In the genomic region with DNA sequence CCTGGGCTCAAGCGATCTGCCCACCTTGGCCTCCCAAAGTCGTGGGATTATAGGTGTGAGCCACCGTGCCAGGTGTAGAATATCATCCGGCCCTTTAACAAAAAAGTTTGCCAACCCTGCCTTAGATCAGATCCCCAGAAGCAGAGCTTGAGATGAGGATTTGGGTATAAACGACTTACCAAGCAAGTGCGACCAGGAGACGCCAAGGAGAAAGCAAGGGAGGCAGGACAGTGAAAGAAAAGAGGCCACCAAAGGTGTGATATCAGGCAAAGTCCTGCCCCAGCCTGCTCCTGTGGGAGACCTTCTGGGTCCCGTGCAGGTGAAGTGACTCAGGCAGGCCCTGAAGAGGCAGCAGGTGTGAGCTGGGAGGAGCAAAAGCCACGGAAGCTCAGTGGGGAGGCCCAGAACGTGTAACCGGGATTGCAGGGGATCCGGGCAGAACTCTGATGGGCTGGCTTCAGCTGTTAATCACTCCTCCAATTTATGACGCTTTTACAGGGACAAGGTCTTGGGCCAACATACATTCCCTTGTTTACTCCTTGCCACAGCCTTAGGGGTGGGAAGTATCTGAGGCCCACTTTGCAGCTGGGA, we compare ENCODE assay signal across 27 cellular contexts. TPM values are rescaled to one million over a fixed set of nuclear protein-coding genes. Genes with fewer than 3 reads are reported as not detected.
DNase-seq lines count a peak whose midpoint lies in the region; ATAC-seq and TF ChIP-seq lines count a peak whose summit lies in the region.
"Had no signal": no experiment of that assay in that cellular context is flagged by ENCODE, and none has a peak within 500 bp of the region (broad histone marks: within the 10 kb centered on the region; RNA-seq: fewer than 3 reads in every experiment).

No MANE protein-coding gene starts in this region.

- H3K4me1 Mint-ChIP-seq in activated T-helper 1 cell treated with anti-CD3 and anti-CD28 coated beads, Interleukin-12 subunit alpha, Interleukin-12 subunit beta, Interleukin-2, Interleukin-4 antibody, amounts not matched to agents 30 ng/mL and 10 ng/mL and 1 ng/mL, durations not matched to agents 14 hours and 24 hours and 36 hours (ENCODE audit: low read depth): no peaks in the 10 kb centered on the region
- H3K4me1 Mint-ChIP-seq: activated naive CD8-positive, alpha-beta T cell treated with anti-CD3 and anti-CD28 coated beads for 36 hours; memory B cell had no signal

- H3K9me2 ChIP-seq in OCI-LY7 (ENCODE audit: insufficient read depth, low read length): no peaks in the 10 kb centered on the region

- H2BK5ac ChIP-seq in mesendoderm (ENCODE audit: low read length): no peak overlapping the region

- H3K27ac ChIP-seq in mesendoderm (ENCODE audit: low read depth, low read length) (no peak overlapping the region), OCI-LY7 (ENCODE audit: low read depth, low read length, poor library complexity, severe bottlenecking) (no peak overlapping the region)
- H3K27ac ChIP-seq: 22Rv1, epithelial cell of prostate, heart right ventricle, KMS-11, neutrophil, transverse colon had no signal

- no peak overlapping the region for H2BK120ac ChIP-seq in mesendoderm (ENCODE audit: low read depth, low read length)

- H3K56ac ChIP-seq in mesendoderm (ENCODE audit: low read length): no peak overlapping the region

- H3K79me2 ChIP-seq in mesendoderm (ENCODE audit: control insufficient read depth, insufficient read depth, low read length) (no peaks in the 10 kb centered on the region), OCI-LY7 (ENCODE audit: insufficient read depth, low read depth, low read length) (no peaks in the 10 kb centered on the region)

- H3K4me3 ChIP-seq in mesendoderm (ENCODE audit: low read length) (no peak overlapping the region), OCI-LY7 (ENCODE audit: low read depth, low read length, poor library complexity, severe bottlenecking) (no peak overlapping the region)
- H3K4me3 ChIP-seq: heart right ventricle, transverse colon had no signal

- TF ChIP-seq CTCF in OCI-LY7 (conservative IDR thresholded peaks at IDR 0.05; ENCODE audit: low read length): no peak

- no peaks in the 10 kb centered on the region for H3K36me3 Mint-ChIP-seq in activated T-helper 1 cell treated with anti-CD3 and anti-CD28 coated beads, Interleukin-12 subunit alpha, Interleukin-12 subunit beta, Interleukin-2, Interleukin-4 antibody, amounts not matched to agents 30 ng/mL and 10 ng/mL and 1 ng/mL, durations not matched to agents 14 hours and 24 hours and 36 hours (ENCODE audit: low read depth)
- H3K36me3 Mint-ChIP-seq: activated CD4-positive, alpha-beta memory T cell treated with anti-CD3 and anti-CD28 coated beads for 36 hours; activated naive CD8-positive, alpha-beta T cell treated with anti-CD3 and anti-CD28 coated beads for 36 hours; memory B cell had no signal

- no peak overlapping the region for H2AK5ac ChIP-seq in mesendoderm (ENCODE audit: low read length)

- peak; percentile 27 to 55 (median 55) for DNase-seq in NCI-H1417 (lab: John Stamatoyannopoulos, UW)
- DNase-seq in NCI-H1417 treated with DMSO at 0.1 percent for 48 hours (lab: John Stamatoyannopoulos, UW): no peak
- peak; percentile 84 for DNase-seq in NCI-H2107 treated with DMSO at 0.1 percent for 48 hours (lab: John Stamatoyannopoulos, UW; ENCODE audit: unreplicated experiment)
- peak; percentile 48 for DNase-seq in SW480 (ENCODE audit: low spot score)
- DNase-seq in mesendoderm: peak; percentile 6
- no peak for DNase-seq in OCI-LY7 (ENCODE audit: low spot score)
- no peak for DNase-seq in activated T-helper 1 cell treated with anti-CD3 and anti-CD28 coated beads, Interleukin-12 subunit alpha, Interleukin-12 subunit beta, Interleukin-2, Interleukin-4 antibody, amounts not matched to agents 30 ng/mL and 10 ng/mL and 1 ng/mL, durations not matched to agents 14 hours and 24 hours and 36 hours (ENCODE audit: low spot score)
- DNase-seq: activated CD4-positive, alpha-beta memory T cell treated with anti-CD3 and anti-CD28 coated beads for 36 hours; activated CD8-positive, alpha-beta memory T cell treated with anti-CD3 and anti-CD28 coated beads, Interleukin-2, amount 50 U/mL, for 48 hours; activated naive CD8-positive, alpha-beta T cell treated with anti-CD3 and anti-CD28 coated beads for 36 hours; heart right ventricle; left cardiac atrium; NCI-H2081; NCI-H82; PC-3; SHP77 treated with DMSO at 0.1 percent for 48 hours; small intestine; stimulated activated CD4-positive, alpha-beta T cell treated with anti-CD3 and anti-CD28 coated beads, Interleukin-1b, Interleukin-23, amount 100 ng/mL, for 48 hours; SW 1271; transverse colon had no signal

- H3K79me1 ChIP-seq in mesendoderm (ENCODE audit: low read length): no peaks in the 10 kb centered on the region

- no peak overlapping the region for H2AFZ ChIP-seq in OCI-LY7 (ENCODE audit: low read length)

- H3K36me3 ChIP-seq in mesendoderm (ENCODE audit: control insufficient read depth, insufficient read depth, low read length) (no peaks in the 10 kb centered on the region), OCI-LY7 (ENCODE audit: insufficient read depth, low read length) (no peaks in the 10 kb centered on the region)
- H3K36me3 ChIP-seq: heart right ventricle, neutrophil, transverse colon had no signal

- H3K4me1 ChIP-seq in mesendoderm (ENCODE audit: control insufficient read depth, low read depth, low read length) (no peaks in the 10 kb centered on the region), OCI-LY7 (ENCODE audit: insufficient read depth, low read length, poor library complexity, severe bottlenecking) (no peaks in the 10 kb centered on the region)
- H3K4me1 ChIP-seq: heart right ventricle, transverse colon had no signal

- H2BK15ac ChIP-seq in mesendoderm (replicated peaks; ENCODE audit: low read depth): no peak overlapping the region

- no peak overlapping the region for H4K8ac ChIP-seq in mesendoderm (ENCODE audit: low read depth, low read length)

- H3K4me2 ChIP-seq in mesendoderm (ENCODE audit: low read length) (no peak overlapping the region), OCI-LY7 (ENCODE audit: low read length) (no peak overlapping the region)
- H3K4me2 ChIP-seq: KMS-11 had no signal

- no peak for ATAC-seq in HG03354 (IDR thresholded peaks at IDR 0.05; ENCODE audit: poor library complexity, severe bottlenecking, unreplicated experiment)
- ATAC-seq: activated CD4-positive, CD25-positive, alpha-beta regulatory T cell treated with anti-CD3 and anti-CD28 coated beads, Interleukin-2, amount 50 U/mL, for 24 hours; heart right ventricle; left cardiac atrium; PC-3 had no signal

- no peak overlapping the region for H3K18ac ChIP-seq in mesendoderm (ENCODE audit: low read length)

- H4K20me1 ChIP-seq in OCI-LY7 (ENCODE audit: insufficient read depth, low read length): no peaks in the 10 kb centered on the region

- no peak overlapping the region for H4K5ac ChIP-seq in mesendoderm (ENCODE audit: low read length)

- intact Hi-C loops in OCI-LY7 (cut with micrococcal nuclease; ENCODE audit: unreplicated experiment): no loop called here
- intact Hi-C loops in activated T-helper 1 cell treated with anti-CD3 and anti-CD28 coated beads, Interleukin-12 subunit alpha, Interleukin-12 subunit beta, Interleukin-2, Interleukin-4 antibody, amounts not matched to agents 30 ng/mL and 10 ng/mL and 1 ng/mL, durations not matched to agents 14 hours and 24 hours and 36 hours (cut with micrococcal nuclease): no loop called here

- no peak overlapping the region for H3K9ac ChIP-seq in mesendoderm (ENCODE audit: low read length)
- H3K9ac ChIP-seq: KMS-11 had no signal

- no TSS peak for BruUV-seq in OCI-LY7 (replicated peaks; lab: Mats Ljungman, UMichigan)

- CTCF ChIA-PET in OCI-LY7 (lab: Charles Lee; ENCODE audit: unreplicated experiment): no interaction called here

- WGBS in mesendoderm (ENCODE audit: extremely low coverage, insufficient coverage, low lambda C conversion rate): no CpG with 5 or more reads among the region's 13 CpGs

- H3K23ac ChIP-seq in mesendoderm (ENCODE audit: low read length): no peak overlapping the region

- no peak overlapping the region for H3K4ac ChIP-seq in mesendoderm (ENCODE audit: low read depth, low read length)

- H3K27ac Mint-ChIP-seq in activated T-helper 1 cell treated with anti-CD3 and anti-CD28 coated beads, Interleukin-12 subunit alpha, Interleukin-12 subunit beta, Interleukin-2, Interleukin-4 antibody, amounts not matched to agents 30 ng/mL and 10 ng/mL and 1 ng/mL, durations not matched to agents 14 hours and 24 hours and 36 hours: no peak overlapping the region
- H3K27ac Mint-ChIP-seq: activated CD4-positive, alpha-beta memory T cell treated with anti-CD3 and anti-CD28 coated beads for 36 hours; activated naive CD8-positive, alpha-beta T cell treated with anti-CD3 and anti-CD28 coated beads for 36 hours; memory B cell had no signal

- H3K27me3 ChIP-seq in mesendoderm (ENCODE audit: insufficient read depth, low read length, poor library complexity): no peaks in the 10 kb centered on the region
- H3K27me3 ChIP-seq: neutrophil, transverse colon had no signal

- POLR2A ChIA-PET in OCI-LY7 (lab: Charles Lee): interaction anchor here (0.5 kb wide), 1 partner anchor 69 kb away, joined by 3 read pairs; no protein-coding TSS in a partner anchor

- no peak overlapping the region for H3K4me3 Mint-ChIP-seq in activated T-helper 1 cell treated with anti-CD3 and anti-CD28 coated beads, Interleukin-12 subunit alpha, Interleukin-12 subunit beta, Interleukin-2, Interleukin-4 antibody, amounts not matched to agents 30 ng/mL and 10 ng/mL and 1 ng/mL, durations not matched to agents 14 hours and 24 hours and 36 hours
- H3K4me3 Mint-ChIP-seq: activated CD4-positive, alpha-beta memory T cell treated with anti-CD3 and anti-CD28 coated beads for 36 hours; activated naive CD8-positive, alpha-beta T cell treated with anti-CD3 and anti-CD28 coated beads for 36 hours; memory B cell had no signal

- H3K9me3 ChIP-seq in OCI-LY7 (ENCODE audit: low read length): no peaks in the 10 kb centered on the region
- H3K9me3 ChIP-seq: heart right ventricle, neutrophil, transverse colon had no signal

- H3K27me3 Mint-ChIP-seq in activated T-helper 1 cell treated with anti-CD3 and anti-CD28 coated beads, Interleukin-12 subunit alpha, Interleukin-12 subunit beta, Interleukin-2, Interleukin-4 antibody, amounts not matched to agents 30 ng/mL and 10 ng/mL and 1 ng/mL, durations not matched to agents 14 hours and 24 hours and 36 hours (ENCODE audit: insufficient read depth): no peaks in the 10 kb centered on the region

- no peaks in the 10 kb centered on the region for H3K9me3 Mint-ChIP-seq in activated T-helper 1 cell treated with anti-CD3 and anti-CD28 coated beads, Interleukin-12 subunit alpha, Interleukin-12 subunit beta, Interleukin-2, Interleukin-4 antibody, amounts not matched to agents 30 ng/mL and 10 ng/mL and 1 ng/mL, durations not matched to agents 14 hours and 24 hours and 36 hours
- H3K9me3 Mint-ChIP-seq: activated CD4-positive, alpha-beta memory T cell treated with anti-CD3 and anti-CD28 coated beads for 36 hours; activated naive CD8-positive, alpha-beta T cell treated with anti-CD3 and anti-CD28 coated beads for 36 hours; memory B cell had no signal

RNA-seq across cellular contexts. Expression of a gene that starts 14.1 kb away (rescaled TPM):
- polyA plus RNA-seq in mesendoderm (2013, experiment 1 of 2): 0.44 TPM
- polyA plus RNA-seq in mesendoderm (2013, experiment 2 of 2): 0.62 TPM
- not detected in 2 replicates for total RNA-seq in OCI-LY7 (2014; rRNA removed; shearing (Covaris generic))
- not detected in 2 replicates for total RNA-seq in OCI-LY7 (2022)
- not detected in 2 replicates for total RNA-seq in activated T-helper 1 cell treated with anti-CD3 and anti-CD28 coated beads, Interleukin-12 subunit alpha, Interleukin-12 subunit beta, Interleukin-2, Interleukin-4 antibody, amounts not matched to agents 30 ng/mL and 10 ng/mL and 1 ng/mL, durations not matched to agents 14 hours and 24 hours and 36 hours
- total RNA-seq: activated CD4-positive, alpha-beta memory T cell treated with anti-CD3 and anti-CD28 coated beads for 36 hours; activated naive CD8-positive, alpha-beta T cell treated with anti-CD3 and anti-CD28 coated beads for 36 hours had no signal

RNA-seq across cellular contexts. Expression of a gene that starts 55.2 kb away (rescaled TPM):
- polyA plus RNA-seq in mesendoderm (2013, experiment 1 of 2): 5.6 TPM
- 5.8 TPM for polyA plus RNA-seq in mesendoderm (2013, experiment 2 of 2)
- 10.6 and 10.9 TPM in 2 replicates for total RNA-seq in OCI-LY7 (2014; rRNA removed; shearing (Covaris generic))
- 7.9 and 10.4 TPM in 2 replicates for total RNA-seq in OCI-LY7 (2022)
- 18.2 and 20.7 TPM in 2 replicates for total RNA-seq in activated T-helper 1 cell treated with anti-CD3 and anti-CD28 coated beads, Interleukin-12 subunit alpha, Interleukin-12 subunit beta, Interleukin-2, Interleukin-4 antibody, amounts not matched to agents 30 ng/mL and 10 ng/mL and 1 ng/mL, durations not matched to agents 14 hours and 24 hours and 36 hours

Comparison
In these comparisons a context has a peak if more than half of its experiments do, and no peak if none do; other contexts are left out.
1. DNase-seq: peak in NCI-H1417 (3 of 3), NCI-H2107 treated with DMSO at 0.1 percent for 48 hours (single experiment), SW480 (single experiment) and mesendoderm (single experiment); none in NCI-H1417 treated with DMSO at 0.1 percent for 48 hours (single experiment), OCI-LY7 (single experiment) and activated T-helper 1 cell treated with anti-CD3 and anti-CD28 coated beads, Interleukin-12 subunit alpha, Interleukin-12 subunit beta, Interleukin-2, Interleukin-4 antibody, amounts not matched to agents 30 ng/mL and 10 ng/mL and 1 ng/mL, durations not matched to agents 14 hours and 24 hours and 36 hours (single experiment).